In the genomic region with DNA sequence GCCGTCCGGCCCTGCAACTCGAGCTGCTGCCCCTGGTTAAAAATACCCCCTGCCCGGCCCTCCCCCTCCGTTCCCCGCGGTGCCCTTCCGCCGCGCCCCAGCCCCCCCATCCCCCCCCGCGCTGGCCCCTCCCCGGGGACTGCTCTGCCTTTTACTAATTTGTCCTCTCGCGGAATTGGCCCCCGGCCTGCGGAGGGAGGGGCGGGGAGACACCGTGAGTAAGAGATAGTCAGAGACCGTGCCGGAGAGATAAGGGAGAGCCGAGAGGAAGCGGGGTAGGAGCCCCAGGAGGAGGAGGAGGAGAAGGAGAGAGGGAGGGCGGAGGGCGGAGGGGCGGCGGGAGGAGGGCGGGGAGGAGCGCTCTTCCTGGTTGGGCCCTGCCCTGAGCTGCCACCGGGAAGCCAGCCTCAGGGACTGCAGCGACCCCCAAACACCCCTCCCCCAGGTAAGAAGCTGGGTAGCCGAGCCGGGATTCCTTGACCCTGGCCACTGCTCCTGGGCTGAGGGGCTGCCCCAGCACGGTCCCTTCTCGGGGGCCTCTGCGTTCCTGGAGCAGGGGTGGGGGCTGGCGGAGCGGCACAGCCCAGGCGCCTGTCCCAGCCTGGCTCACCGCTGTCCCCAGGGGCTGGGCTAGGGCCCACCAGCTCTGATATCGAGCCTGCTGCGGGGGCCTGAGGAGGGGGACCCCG, we compare ENCODE assay signal across 8 cellular contexts. TPM values are rescaled to one million over a fixed set of nuclear protein-coding genes. Genes with fewer than 3 reads are reported as not detected.
DNase-seq lines count a peak whose midpoint lies in the region; ATAC-seq and TF ChIP-seq lines count a peak whose summit lies in the region.

A gene (plus strand): TSS at position 360 of the 689 bp plus-strand sequence. CDS start 774 bp downstream, outside the sequence.

- TF ChIP-seq CTCF in osteocyte (IDR thresholded peaks at IDR 0.05) = no peak

- H3K27ac ChIP-seq in thymus (ENCODE audit: low read depth) = peak within 1 kb of the TSS; percentile 70

- peak; percentile 41 for ATAC-seq in GM21515 (IDR thresholded peaks at IDR 0.05; ENCODE audit: unreplicated experiment)

- H3K4me3 ChIP-seq in thymus (ENCODE audit: low read length) = peak within 1 kb of the TSS; percentile 63

- peaks cover 13% of the 10 kb centered on the region for H3K4me1 ChIP-seq in thymus (ENCODE audit: control insufficient read depth, insufficient read depth, low read length)

- no peaks in the 10 kb centered on the region for H3K27me3 Mint-ChIP-seq in activated naive CD4-positive, alpha-beta T cell treated with anti-CD3 and anti-CD28 coated beads, Interleukin-2, amount 50 U/mL, for 24 hours
- no peaks in the 10 kb centered on the region for H3K27me3 Mint-ChIP-seq in osteocyte (ENCODE audit: unreplicated experiment)

- peak within 1 kb of the TSS; percentile 88 for H3K4me3 Mint-ChIP-seq in activated naive CD4-positive, alpha-beta T cell treated with anti-CD3 and anti-CD28 coated beads, Interleukin-2, amount 50 U/mL, for 24 hours
- H3K4me3 Mint-ChIP-seq in osteocyte (ENCODE audit: unreplicated experiment) = peak within 1 kb of the TSS; percentile 83

- peaks cover 2% of the 10 kb centered on the region for H3K27me3 ChIP-seq in thymus (ENCODE audit: control insufficient read depth, insufficient read depth)

- H3K27ac Mint-ChIP-seq in activated naive CD4-positive, alpha-beta T cell treated with anti-CD3 and anti-CD28 coated beads, Interleukin-2, amount 50 U/mL, for 24 hours = peak within 1 kb of the TSS; percentile 79
- H3K27ac Mint-ChIP-seq in osteocyte (ENCODE audit: unreplicated experiment) = peak within 1 kb of the TSS; percentile 80

- peak; percentile 68 for DNase-seq in COLO829 (ENCODE audit: low spot score)
- peak; percentile 92 for DNase-seq in LoVo (ENCODE audit: low spot score)
- peak; percentile 82 for DNase-seq in SKM-1 treated with dmso at 0.1 percent for 144 hours (lab: John Stamatoyannopoulos, UW; ENCODE audit: unreplicated experiment)
- DNase-seq in glomerular visceral epithelial cell (ENCODE audit: extremely low spot score) = peak; percentile 89
- no peak for DNase-seq in osteocyte (ENCODE audit: extremely low spot score, unreplicated experiment)

- WGBS in thymus = under 1% methylated on average over 43 of the region's 43 CpGs

- H3K9me3 Mint-ChIP-seq in activated naive CD4-positive, alpha-beta T cell treated with anti-CD3 and anti-CD28 coated beads, Interleukin-2, amount 50 U/mL, for 24 hours = no peaks in the 10 kb centered on the region
- no peaks in the 10 kb centered on the region for H3K9me3 Mint-ChIP-seq in osteocyte (ENCODE audit: unreplicated experiment)

- H3K9me3 ChIP-seq in thymus (ENCODE audit: control insufficient read depth) = no peaks in the 10 kb centered on the region

- H3K36me3 ChIP-seq in thymus (ENCODE audit: control insufficient read depth, insufficient read depth) = peaks cover 19% of the 10 kb centered on the region

- peaks cover 18% of the 10 kb centered on the region for H3K4me1 Mint-ChIP-seq in activated naive CD4-positive, alpha-beta T cell treated with anti-CD3 and anti-CD28 coated beads, Interleukin-2, amount 50 U/mL, for 24 hours
- peaks cover 13% of the 10 kb centered on the region for H3K4me1 Mint-ChIP-seq in osteocyte (ENCODE audit: unreplicated experiment)

- H3K36me3 Mint-ChIP-seq in activated naive CD4-positive, alpha-beta T cell treated with anti-CD3 and anti-CD28 coated beads, Interleukin-2, amount 50 U/mL, for 24 hours = peaks cover 2% of the 10 kb centered on the region
- H3K36me3 Mint-ChIP-seq in osteocyte (ENCODE audit: unreplicated experiment) = peaks cover 5% of the 10 kb centered on the region

RNA-seq across cellular contexts. Expression of the gene that starts here (rescaled TPM):
- total RNA-seq in osteocyte = 154 and 155 TPM in 2 replicates
- 104 TPM for polyA plus RNA-seq in thymus
